Comparison of ENCODE assay signal across 8 cellular contexts in genomic region chr19:40466219-40467006, GRCh38. TPM values are rescaled to one million over a fixed set of nuclear protein-coding genes. Genes with fewer than 3 reads are reported as not detected.
DNase-seq lines count a peak whose midpoint lies in the region; ATAC-seq and TF ChIP-seq lines count a peak whose summit lies in the region.

SPTBN4 (plus strand) TSS chr19:40467001; CDS start chr19:40472622, 5,621 bp downstream.

- H3K36me3 ChIP-seq in endodermal cell (ENCODE audit: control insufficient read depth, insufficient read depth, low read length) = no peaks in the 10 kb centered on the region

- no peak within 1 kb of the TSS for H3K27ac ChIP-seq in endodermal cell (ENCODE audit: low read depth, low read length)

- peak; percentile 66 to 75 for DNase-seq in activated CD4-positive, alpha-beta T cell treated with anti-CD3 and anti-CD28 coated beads, Interleukin-2, amount 50 U/mL, for 48 hours
- DNase-seq in endodermal cell (peak; percentile 58), NCI-H2171 (lab: John Stamatoyannopoulos, UW) (no peak), NCI-H2029 (lab: John Stamatoyannopoulos, UW) (no peak)
- DNase-seq in natural killer cell treated with Interleukin-12 subunit alpha and Interleukin-12 subunit beta and Interleukin-15 and Interleukin-18, amount 100 ng/mL, for 72 hours (ENCODE audit: low spot score) = peak; percentile 81

- H3K27me3 ChIP-seq in endodermal cell (ENCODE audit: control insufficient read depth, insufficient read depth, low read length, poor library complexity, severe bottlenecking) = peaks cover 37% of the 10 kb centered on the region

- H3K9me3 Mint-ChIP-seq in endodermal cell = no peaks in the 10 kb centered on the region
- H3K9me3 Mint-ChIP-seq in natural killer cell treated with Interleukin-12 subunit alpha and Interleukin-12 subunit beta and Interleukin-15 and Interleukin-18, amount 100 ng/mL, for 72 hours = no peaks in the 10 kb centered on the region
- no peaks in the 10 kb centered on the region for H3K9me3 Mint-ChIP-seq in stimulated activated naive CD8-positive, alpha-beta T cell treated with anti-CD3 and anti-CD28 coated beads, Interleukin-15, Interleukin-2, amounts not matched to agents 100 ng/mL and 50 ng/mL, for 24 hours

- H3K4me3 ChIP-seq in endodermal cell (ENCODE audit: low read length) = peak within 1 kb of the TSS; percentile 89

- no peak within 1 kb of the TSS for H3K9ac ChIP-seq in endodermal cell (ENCODE audit: extremely low read depth, low read length, poor library complexity, severe bottlenecking)

- peaks cover 34% of the 10 kb centered on the region for H3K27me3 Mint-ChIP-seq in endodermal cell (ENCODE audit: insufficient read depth)
- peaks cover 9 to 12% of the 10 kb centered on the region in 2 donors for H3K27me3 Mint-ChIP-seq in natural killer cell treated with Interleukin-12 subunit alpha and Interleukin-12 subunit beta and Interleukin-15 and Interleukin-18, amount 100 ng/mL, for 72 hours
- H3K27me3 Mint-ChIP-seq in stimulated activated naive CD8-positive, alpha-beta T cell treated with anti-CD3 and anti-CD28 coated beads, Interleukin-15, Interleukin-2, amounts not matched to agents 100 ng/mL and 50 ng/mL, for 24 hours = peaks cover 15% of the 10 kb centered on the region

- H3K36me3 Mint-ChIP-seq in endodermal cell (ENCODE audit: low read depth) = no peaks in the 10 kb centered on the region
- peaks cover 4% of the 10 kb centered on the region for H3K36me3 Mint-ChIP-seq in natural killer cell treated with Interleukin-12 subunit alpha and Interleukin-12 subunit beta and Interleukin-15 and Interleukin-18, amount 100 ng/mL, for 72 hours
- peaks cover 4% of the 10 kb centered on the region for H3K36me3 Mint-ChIP-seq in stimulated activated naive CD8-positive, alpha-beta T cell treated with anti-CD3 and anti-CD28 coated beads, Interleukin-15, Interleukin-2, amounts not matched to agents 100 ng/mL and 50 ng/mL, for 24 hours (ENCODE audit: low read depth)

- TF ChIP-seq CTCF in endodermal cell (conservative IDR thresholded peaks at IDR 0.05) = no peak

- peaks cover 6% of the 10 kb centered on the region for H3K4me1 Mint-ChIP-seq in endodermal cell
- H3K4me1 Mint-ChIP-seq in natural killer cell treated with Interleukin-12 subunit alpha and Interleukin-12 subunit beta and Interleukin-15 and Interleukin-18, amount 100 ng/mL, for 72 hours (ENCODE audit: low read depth in 2 of 2) = peaks cover 23 to 26% of the 10 kb centered on the region in 2 donors
- peaks cover 35% of the 10 kb centered on the region for H3K4me1 Mint-ChIP-seq in stimulated activated naive CD8-positive, alpha-beta T cell treated with anti-CD3 and anti-CD28 coated beads, Interleukin-15, Interleukin-2, amounts not matched to agents 100 ng/mL and 50 ng/mL, for 24 hours (ENCODE audit: low read depth)

- H3K27ac Mint-ChIP-seq in endodermal cell = no peak within 1 kb of the TSS
- H3K27ac Mint-ChIP-seq in natural killer cell treated with Interleukin-12 subunit alpha and Interleukin-12 subunit beta and Interleukin-15 and Interleukin-18, amount 100 ng/mL, for 72 hours = peak within 1 kb of the TSS; percentile 48 to 73
- H3K27ac Mint-ChIP-seq in stimulated activated naive CD8-positive, alpha-beta T cell treated with anti-CD3 and anti-CD28 coated beads, Interleukin-15, Interleukin-2, amounts not matched to agents 100 ng/mL and 50 ng/mL, for 24 hours = peak within 1 kb of the TSS; percentile 95

- ATAC-seq in GM18517 (IDR thresholded peaks at IDR 0.05; ENCODE audit: unreplicated experiment) (peak; percentile 38), HG03103 (IDR thresholded peaks at IDR 0.05; ENCODE audit: low read depth, unreplicated experiment) (peak; percentile 30)
- peak in 1 of 2 donors; percentile 72 for ATAC-seq in natural killer cell treated with Interleukin-12 subunit alpha and Interleukin-12 subunit beta and Interleukin-15 and Interleukin-18, amount 100 ng/mL, for 72 hours

- 38 to 50% methylated on average over 31 to 53 of the region's 53 CpGs for WGBS in endodermal cell (ENCODE audit: insufficient coverage in 1 of 2, insufficient read length in 1 of 2), 2 experiments

- H3K9me3 ChIP-seq in endodermal cell (ENCODE audit: control insufficient read depth, low read length) = no peaks in the 10 kb centered on the region

- peak within 1 kb of the TSS; percentile 78 for H3K4me3 Mint-ChIP-seq in endodermal cell
- H3K4me3 Mint-ChIP-seq in natural killer cell treated with Interleukin-12 subunit alpha and Interleukin-12 subunit beta and Interleukin-15 and Interleukin-18, amount 100 ng/mL, for 72 hours = peak within 1 kb of the TSS; percentile 90
- H3K4me3 Mint-ChIP-seq in stimulated activated naive CD8-positive, alpha-beta T cell treated with anti-CD3 and anti-CD28 coated beads, Interleukin-15, Interleukin-2, amounts not matched to agents 100 ng/mL and 50 ng/mL, for 24 hours = peak within 1 kb of the TSS; percentile 88

- no peaks in the 10 kb centered on the region for H3K4me1 ChIP-seq in endodermal cell (ENCODE audit: control insufficient read depth, insufficient read depth, low read length)

RNA-seq across cellular contexts. Expression of gene SPTBN4, which starts in this region (rescaled TPM):
- 1 to 10 TPM in 1 of 2 donors, under 1 TPM in 1; 0.79 to 2.0 TPM for total RNA-seq in endodermal cell
- polyA plus RNA-seq in endodermal cell (2013, experiment 1 of 2) = 1.8 TPM
- polyA plus RNA-seq in endodermal cell (2013, experiment 2 of 2) = 1.9 TPM
- total RNA-seq in natural killer cell treated with Interleukin-12 subunit alpha and Interleukin-12 subunit beta and Interleukin-15 and Interleukin-18, amount 100 ng/mL, for 72 hours = not detected

Comparison
In these comparisons a context has a peak if more than half of its experiments do, and no peak if none do; other contexts are left out.
1. Peak in DNase-seq in natural killer cell treated with Interleukin-12 subunit alpha and Interleukin-12 subunit beta and Interleukin-15 and Interleukin-18, amount 100 ng/mL, for 72 hours; RNA of the gene not detected or under 1 TPM.
2. DNase-seq: peak in activated CD4-positive, alpha-beta T cell treated with anti-CD3 and anti-CD28 coated beads, Interleukin-2, amount 50 U/mL, for 48 hours (2 of 2) and endodermal cell (single experiment); none in NCI-H2171 (single experiment) and NCI-H2029 (single experiment).
3. Peak in every context shown above with its lines, with median percentiles within 50 percentile points of each other: H3K4me3 Mint-ChIP-seq.